ENCODE assay signal across 1 cellular context in genomic region chr13:64928704-64929499, GRCh38.
TF ChIP-seq lines count a peak whose summit lies in the region.

No MANE protein-coding gene starts in this region.

TF ChIP-seq in GM23338, 12 proteins besides CTCF, POLR2A, EP300 and RAD21 (continued from another document):
- TF ChIP-seq ZNF114 (CRISPR knock-in tag; IDR thresholded peaks at IDR 0.05) (no peak), EZH2phosphoT487 (IDR thresholded peaks at IDR 0.05; ENCODE audit: unreplicated experiment) (no peak), EZH2 (IDR thresholded peaks at IDR 0.05; ENCODE audit: low read depth, unreplicated experiment) (no peak), CREB1 (CRISPR knock-in tag; IDR thresholded peaks at IDR 0.05; ENCODE audit: low read depth) (no peak), REST (IDR thresholded peaks at IDR 0.05; ENCODE audit: unreplicated experiment) (no peak)
